1 cellular context compared by ENCODE assay signal in genomic region chr3:49786357-49787181, GRCh38.
TF ChIP-seq lines count a peak whose summit lies in the region.

Gene IP6K1 (minus strand): TSS chr3:49786542. CDS start chr3:49748040, 38,502 bp downstream.

TF ChIP-seq in HepG2, 621 proteins besides CTCF, POLR2A, EP300 and RAD21 (continued from another document and continues in another):
- TF ChIP-seq YEATS2 (CRISPR knock-in tag; IDR thresholded peaks at IDR 0.05; ENCODE audit: borderline replicate concordance) (peak; percentile 47; the same call in 1 of the 2 replicates), TBX2 (CRISPR knock-in tag; IDR thresholded peaks at IDR 0.05; ENCODE audit: borderline replicate concordance) (peak; percentile 68), ZNF256 (CRISPR knock-in tag; conservative IDR thresholded peaks at IDR 0.05) (0 out of 2 replicates have a peak, but pooled peaks have one; percentile 13), ZNF75D (CRISPR knock-in tag; IDR thresholded peaks at IDR 0.05; ENCODE audit: borderline replicate concordance) (no peak), SALL1 (CRISPR knock-in tag; IDR thresholded peaks at IDR 0.05) (peak; percentile 87), NBN (conservative IDR thresholded peaks at IDR 0.05) (no peak), CAMTA2 (CRISPR knock-in tag; IDR thresholded peaks at IDR 0.05; ENCODE audit: borderline replicate concordance) (peak; percentile 77; the same call in 1 of the 2 replicates), ZNF549 (CRISPR knock-in tag; IDR thresholded peaks at IDR 0.05) (0 out of 2 replicates have a peak, but pooled peaks have one; percentile 15), SKI (IDR thresholded peaks at IDR 0.05; ENCODE audit: partially characterized antibody) (no peak), FOXM1 (CRISPR knock-in tag; IDR thresholded peaks at IDR 0.05) (no peak), GZF1 (CRISPR knock-in tag; IDR thresholded peaks at IDR 0.05) (no peak), ZBTB21 (CRISPR knock-in tag; IDR thresholded peaks at IDR 0.05) (peak; percentile 35; the same call in 1 of the 2 replicates), NFRKB (IDR thresholded peaks at IDR 0.05) (no peak), ZSCAN20 (CRISPR knock-in tag; IDR thresholded peaks at IDR 0.05; ENCODE audit: borderline replicate concordance) (peak; percentile 89), PCBP2 (optimal IDR thresholded peaks at IDR 0.05; ENCODE audit: low read depth, low read length, poor library complexity, severe bottlenecking) (no peak), ZNF569 (CRISPR knock-in tag; IDR thresholded peaks at IDR 0.05; ENCODE audit: borderline replicate concordance) (no peak), ZNF33A (CRISPR knock-in tag; IDR thresholded peaks at IDR 0.05; ENCODE audit: borderline replicate concordance) (no peak), SALL2 (CRISPR knock-in tag; IDR thresholded peaks at IDR 0.05) (no peak; the same call in 1 of the 2 replicates), ZNF563 (CRISPR knock-in tag; IDR thresholded peaks at IDR 0.05) (peak; percentile 92; the same call in 1 of the 2 replicates), AGO2 (optimal IDR thresholded peaks at IDR 0.05; ENCODE audit: low read depth, low read length) (peak; percentile 70), ZNF768 (CRISPR knock-in tag; IDR thresholded peaks at IDR 0.05) (no peak), ZNF414 (CRISPR knock-in tag; IDR thresholded peaks at IDR 0.05) (no peak; the same call in 1 of the 2 replicates), RFX1 (IDR thresholded peaks at IDR 0.05) (peak; percentile 90), HOXA5 (CRISPR knock-in tag; IDR thresholded peaks at IDR 0.05) (peak; percentile 62; the same call in 1 of the 2 replicates), MXD3 (CRISPR knock-in tag; IDR thresholded peaks at IDR 0.05) (peak; percentile 31), ZFX (CRISPR knock-in tag; IDR thresholded peaks at IDR 0.05; ENCODE audit: low read depth) (peak; percentile 92), ZUFSP (CRISPR knock-in tag; IDR thresholded peaks at IDR 0.05; ENCODE audit: borderline replicate concordance) (no peak), BRF2 (CRISPR knock-in tag; IDR thresholded peaks at IDR 0.05) (peak; percentile 81; the same call in 1 of the 2 replicates), STAG1 (CRISPR knock-in tag; IDR thresholded peaks at IDR 0.05) (no peak), ERF (CRISPR knock-in tag; IDR thresholded peaks at IDR 0.05) (peak; percentile 83), ZFP90 (CRISPR knock-in tag; IDR thresholded peaks at IDR 0.05; ENCODE audit: borderline replicate concordance) (0 out of 2 replicates have a peak, but pooled peaks have one; percentile 30), ZNF547 (CRISPR knock-in tag; IDR thresholded peaks at IDR 0.05) (no peak), POLR2AphosphoS5 (IDR thresholded peaks at IDR 0.05; ENCODE audit: low read depth, low read length) (peak; percentile 89), CENPT (CRISPR knock-in tag; IDR thresholded peaks at IDR 0.05; ENCODE audit: low read depth) (peak; percentile 96; the same call in 1 of the 2 replicates)
- TF ChIP-seq, protein P1, sequence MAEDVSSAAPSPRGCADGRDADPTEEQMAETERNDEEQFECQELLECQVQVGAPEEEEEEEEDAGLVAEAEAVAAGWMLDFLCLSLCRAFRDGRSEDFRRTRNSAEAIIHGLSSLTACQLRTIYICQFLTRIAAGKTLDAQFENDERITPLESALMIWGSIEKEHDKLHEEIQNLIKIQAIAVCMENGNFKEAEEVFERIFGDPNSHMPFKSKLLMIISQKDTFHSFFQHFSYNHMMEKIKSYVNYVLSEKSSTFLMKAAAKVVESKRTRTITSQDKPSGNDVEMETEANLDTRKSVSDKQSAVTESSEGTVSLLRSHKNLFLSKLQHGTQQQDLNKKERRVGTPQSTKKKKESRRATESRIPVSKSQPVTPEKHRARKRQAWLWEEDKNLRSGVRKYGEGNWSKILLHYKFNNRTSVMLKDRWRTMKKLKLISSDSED (CRISPR knock-in tag; IDR thresholded peaks at IDR 0.05), result peak; percentile 75; the same call in 1 of the 2 replicates
- TF ChIP-seq, protein P2, sequence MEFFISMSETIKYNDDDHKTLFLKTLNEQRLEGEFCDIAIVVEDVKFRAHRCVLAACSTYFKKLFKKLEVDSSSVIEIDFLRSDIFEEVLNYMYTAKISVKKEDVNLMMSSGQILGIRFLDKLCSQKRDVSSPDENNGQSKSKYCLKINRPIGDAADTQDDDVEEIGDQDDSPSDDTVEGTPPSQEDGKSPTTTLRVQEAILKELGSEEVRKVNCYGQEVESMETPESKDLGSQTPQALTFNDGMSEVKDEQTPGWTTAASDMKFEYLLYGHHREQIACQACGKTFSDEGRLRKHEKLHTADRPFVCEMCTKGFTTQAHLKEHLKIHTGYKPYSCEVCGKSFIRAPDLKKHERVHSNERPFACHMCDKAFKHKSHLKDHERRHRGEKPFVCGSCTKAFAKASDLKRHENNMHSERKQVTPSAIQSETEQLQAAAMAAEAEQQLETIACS (CRISPR knock-in tag; IDR thresholded peaks at IDR 0.05), result no peak
- TF ChIP-seq, protein P3, sequence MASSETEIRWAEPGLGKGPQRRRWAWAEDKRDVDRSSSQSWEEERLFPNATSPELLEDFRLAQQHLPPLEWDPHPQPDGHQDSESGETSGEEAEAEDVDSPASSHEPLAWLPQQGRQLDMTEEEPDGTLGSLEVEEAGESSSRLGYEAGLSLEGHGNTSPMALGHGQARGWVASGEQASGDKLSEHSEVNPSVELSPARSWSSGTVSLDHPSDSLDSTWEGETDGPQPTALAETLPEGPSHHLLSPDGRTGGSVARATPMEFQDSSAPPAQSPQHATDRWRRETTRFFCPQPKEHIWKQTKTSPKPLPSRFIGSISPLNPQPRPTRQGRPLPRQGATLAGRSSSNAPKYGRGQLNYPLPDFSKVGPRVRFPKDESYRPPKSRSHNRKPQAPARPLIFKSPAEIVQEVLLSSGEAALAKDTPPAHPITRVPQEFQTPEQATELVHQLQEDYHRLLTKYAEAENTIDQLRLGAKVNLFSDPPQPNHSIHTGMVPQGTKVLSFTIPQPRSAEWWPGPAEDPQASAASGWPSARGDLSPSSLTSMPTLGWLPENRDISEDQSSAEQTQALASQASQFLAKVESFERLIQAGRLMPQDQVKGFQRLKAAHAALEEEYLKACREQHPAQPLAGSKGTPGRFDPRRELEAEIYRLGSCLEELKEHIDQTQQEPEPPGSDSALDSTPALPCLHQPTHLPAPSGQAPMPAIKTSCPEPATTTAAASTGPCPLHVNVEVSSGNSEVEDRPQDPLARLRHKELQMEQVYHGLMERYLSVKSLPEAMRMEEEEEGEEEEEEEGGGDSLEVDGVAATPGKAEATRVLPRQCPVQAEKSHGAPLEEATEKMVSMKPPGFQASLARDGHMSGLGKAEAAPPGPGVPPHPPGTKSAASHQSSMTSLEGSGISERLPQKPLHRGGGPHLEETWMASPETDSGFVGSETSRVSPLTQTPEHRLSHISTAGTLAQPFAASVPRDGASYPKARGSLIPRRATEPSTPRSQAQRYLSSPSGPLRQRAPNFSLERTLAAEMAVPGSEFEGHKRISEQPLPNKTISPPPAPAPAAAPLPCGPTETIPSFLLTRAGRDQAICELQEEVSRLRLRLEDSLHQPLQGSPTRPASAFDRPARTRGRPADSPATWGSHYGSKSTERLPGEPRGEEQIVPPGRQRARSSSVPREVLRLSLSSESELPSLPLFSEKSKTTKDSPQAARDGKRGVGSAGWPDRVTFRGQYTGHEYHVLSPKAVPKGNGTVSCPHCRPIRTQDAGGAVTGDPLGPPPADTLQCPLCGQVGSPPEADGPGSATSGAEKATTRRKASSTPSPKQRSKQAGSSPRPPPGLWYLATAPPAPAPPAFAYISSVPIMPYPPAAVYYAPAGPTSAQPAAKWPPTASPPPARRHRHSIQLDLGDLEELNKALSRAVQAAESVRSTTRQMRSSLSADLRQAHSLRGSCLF (CRISPR knock-in tag; IDR thresholded peaks at IDR 0.05; ENCODE audit: borderline replicate concordance), result no peak
- TF ChIP-seq, protein P4, sequence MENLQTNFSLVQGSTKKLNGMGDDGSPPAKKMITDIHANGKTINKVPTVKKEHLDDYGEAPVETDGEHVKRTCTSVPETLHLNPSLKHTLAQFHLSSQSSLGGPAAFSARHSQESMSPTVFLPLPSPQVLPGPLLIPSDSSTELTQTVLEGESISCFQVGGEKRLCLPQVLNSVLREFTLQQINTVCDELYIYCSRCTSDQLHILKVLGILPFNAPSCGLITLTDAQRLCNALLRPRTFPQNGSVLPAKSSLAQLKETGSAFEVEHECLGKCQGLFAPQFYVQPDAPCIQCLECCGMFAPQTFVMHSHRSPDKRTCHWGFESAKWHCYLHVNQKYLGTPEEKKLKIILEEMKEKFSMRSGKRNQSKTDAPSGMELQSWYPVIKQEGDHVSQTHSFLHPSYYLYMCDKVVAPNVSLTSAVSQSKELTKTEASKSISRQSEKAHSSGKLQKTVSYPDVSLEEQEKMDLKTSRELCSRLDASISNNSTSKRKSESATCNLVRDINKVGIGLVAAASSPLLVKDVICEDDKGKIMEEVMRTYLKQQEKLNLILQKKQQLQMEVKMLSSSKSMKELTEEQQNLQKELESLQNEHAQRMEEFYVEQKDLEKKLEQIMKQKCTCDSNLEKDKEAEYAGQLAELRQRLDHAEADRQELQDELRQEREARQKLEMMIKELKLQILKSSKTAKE (CRISPR knock-in tag; IDR thresholded peaks at IDR 0.05; ENCODE audit: borderline replicate concordance), result 0 out of 2 replicates have a peak, but pooled peaks have one; percentile 8
- TF ChIP-seq, protein P5, sequence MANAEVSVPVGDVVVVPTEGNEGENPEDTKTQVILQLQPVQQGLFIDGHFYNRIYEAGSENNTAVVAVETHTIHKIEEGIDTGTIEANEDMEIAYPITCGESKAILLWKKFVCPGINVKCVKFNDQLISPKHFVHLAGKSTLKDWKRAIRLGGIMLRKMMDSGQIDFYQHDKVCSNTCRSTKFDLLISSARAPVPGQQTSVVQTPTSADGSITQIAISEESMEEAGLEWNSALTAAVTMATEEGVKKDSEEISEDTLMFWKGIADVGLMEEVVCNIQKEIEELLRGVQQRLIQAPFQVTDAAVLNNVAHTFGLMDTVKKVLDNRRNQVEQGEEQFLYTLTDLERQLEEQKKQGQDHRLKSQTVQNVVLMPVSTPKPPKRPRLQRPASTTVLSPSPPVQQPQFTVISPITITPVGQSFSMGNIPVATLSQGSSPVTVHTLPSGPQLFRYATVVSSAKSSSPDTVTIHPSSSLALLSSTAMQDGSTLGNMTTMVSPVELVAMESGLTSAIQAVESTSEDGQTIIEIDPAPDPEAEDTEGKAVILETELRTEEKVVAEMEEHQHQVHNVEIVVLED (CRISPR knock-in tag; IDR thresholded peaks at IDR 0.05; ENCODE audit: borderline replicate concordance), result 0 out of 2 replicates have a peak, but pooled peaks have one; percentile 7
- TF ChIP-seq, protein P6, sequence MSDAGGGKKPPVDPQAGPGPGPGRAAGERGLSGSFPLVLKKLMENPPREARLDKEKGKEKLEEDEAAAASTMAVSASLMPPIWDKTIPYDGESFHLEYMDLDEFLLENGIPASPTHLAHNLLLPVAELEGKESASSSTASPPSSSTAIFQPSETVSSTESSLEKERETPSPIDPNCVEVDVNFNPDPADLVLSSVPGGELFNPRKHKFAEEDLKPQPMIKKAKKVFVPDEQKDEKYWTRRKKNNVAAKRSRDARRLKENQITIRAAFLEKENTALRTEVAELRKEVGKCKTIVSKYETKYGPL (CRISPR knock-in tag; IDR thresholded peaks at IDR 0.05), result no peak
